In genomic region chr6:135181333-135182119, GRCh38 we compare ENCODE assay signal across 8 cellular contexts. TPM values are rescaled to one million over a fixed set of nuclear protein-coding genes. Genes with fewer than 3 reads are reported as not detected.
DNase-seq lines count a peak whose midpoint lies in the region; ATAC-seq and TF ChIP-seq lines count a peak whose summit lies in the region.

No MANE protein-coding gene starts in this region.

- peak overlapping the region; percentile 83 for H3K4me2 ChIP-seq in DOHH2 (ENCODE audit: low read length)

- no peaks in the 10 kb centered on the region for H3K27me3 ChIP-seq in DOHH2 (ENCODE audit: control insufficient read depth, low read length)
- H3K27me3 ChIP-seq in ectodermal cell (ENCODE audit: control insufficient read depth, insufficient read depth, low read length, poor library complexity, severe bottlenecking), result peaks cover 47% of the 10 kb centered on the region
- peaks cover 12% of the 10 kb centered on the region for H3K27me3 ChIP-seq in mucosa of stomach (ENCODE audit: control insufficient read depth, insufficient read depth, low read length)
- H3K27me3 ChIP-seq in adrenal gland, result peaks cover 5% of the 10 kb centered on the region

- 0 to 1% methylated on average over 62 of the region's 62 CpGs for WGBS in ectodermal cell, 2 experiments
- 0 to 3% (median 1%) methylated on average over 21 to 62 of the region's 62 CpGs for WGBS in adrenal gland, 4 donors

- H3K9me3 ChIP-seq in DOHH2 (ENCODE audit: control insufficient read depth, insufficient read depth, low read length), result no peaks in the 10 kb centered on the region
- no peaks in the 10 kb centered on the region for H3K9me3 ChIP-seq in ectodermal cell (ENCODE audit: control insufficient read depth, low read length)
- H3K9me3 ChIP-seq in mucosa of stomach (ENCODE audit: control insufficient read depth, low read length), result no peaks in the 10 kb centered on the region
- no peaks in the 10 kb centered on the region for H3K9me3 ChIP-seq in adrenal gland (replicated peaks in 1 of 3)

- H4K20me1 ChIP-seq in DOHH2 (ENCODE audit: control insufficient read depth, insufficient read depth, low read depth, low read length), result no peaks in the 10 kb centered on the region

- H3F3A ChIP-seq in DOHH2 (ENCODE audit: control insufficient read depth, insufficient read depth), result peaks cover 38% of the 10 kb centered on the region

- H3K4me1 ChIP-seq in DOHH2 (ENCODE audit: control insufficient read depth, low read length), result peaks cover 51% of the 10 kb centered on the region
- H3K4me1 ChIP-seq in ectodermal cell (ENCODE audit: control insufficient read depth, insufficient read depth, low read length), result no peaks in the 10 kb centered on the region
- no peaks in the 10 kb centered on the region for H3K4me1 ChIP-seq in mucosa of stomach (ENCODE audit: control insufficient read depth, insufficient read depth, low read length)
- H3K4me1 ChIP-seq in adrenal gland (replicated peaks in 1 of 2), result peaks cover 22 to 28% of the 10 kb centered on the region in 2 donors

- H3K9me2 ChIP-seq in DOHH2 (replicated peaks; ENCODE audit: control insufficient read depth, low read length), result no peaks in the 10 kb centered on the region

- TF ChIP-seq POLR2A in adrenal gland (IDR thresholded peaks at IDR 0.05), result no peak

- intact Hi-C loops in adrenal gland (cut with DNase I), result no loop called here

- DNase-seq in omental fat pad (ENCODE audit: low spot score) (no peak), adrenal gland (no peak)

- no peak overlapping the region for H3K9ac ChIP-seq in mucosa of stomach (ENCODE audit: low read length)

- TF ChIP-seq CTCF in DOHH2 (IDR thresholded peaks at IDR 0.05; ENCODE audit: low read depth, low read length, poor library complexity, severe bottlenecking) (no peak), omental fat pad (IDR thresholded peaks at IDR 0.05) (no peak), adrenal gland (IDR thresholded peaks at IDR 0.05) (peak in 1 of 6 experiments; percentile 3)

- peak overlapping the region; percentile 79 for H3K27ac ChIP-seq in DOHH2 (ENCODE audit: low read depth, low read length)
- H3K27ac ChIP-seq in ectodermal cell (ENCODE audit: insufficient read depth, low read depth, low read length, poor library complexity, severe bottlenecking), result no peak overlapping the region
- H3K27ac ChIP-seq in adrenal gland, result no peak overlapping the region

- peaks cover 30% of the 10 kb centered on the region for H3K36me3 ChIP-seq in DOHH2 (ENCODE audit: control insufficient read depth, low read length)
- no peaks in the 10 kb centered on the region for H3K36me3 ChIP-seq in ectodermal cell (ENCODE audit: control insufficient read depth, insufficient read depth, low read length)
- no peaks in the 10 kb centered on the region for H3K36me3 ChIP-seq in mucosa of stomach (ENCODE audit: control insufficient read depth, insufficient read depth, low read length)
- no peaks in the 10 kb centered on the region for H3K36me3 ChIP-seq in adrenal gland (replicated peaks in 1 of 2)

- peaks cover 51% of the 10 kb centered on the region for H3K79me2 ChIP-seq in DOHH2 (ENCODE audit: control insufficient read depth, low read length)

- peak overlapping the region; percentile 80 for H3K4me3 ChIP-seq in DOHH2 (ENCODE audit: low read length)
- H3K4me3 ChIP-seq in ectodermal cell (ENCODE audit: insufficient read depth, low read depth, low read length), result peak overlapping the region; percentile 46
- peak overlapping the region; percentile 53 for H3K4me3 ChIP-seq in mucosa of stomach (ENCODE audit: low read length)
- H3K4me3 ChIP-seq in adrenal gland, result peak overlapping the region in 2 of 4 donors; percentile 38 to 75

- ATAC-seq in HG03280 (IDR thresholded peaks at IDR 0.05; ENCODE audit: unreplicated experiment) (peak; percentile 3), SK-N-SH treated with all-trans-retinoic acid at 6 μM for 48 hours (peak; percentile 39), omental fat pad (ENCODE audit: low FRiP score) (no peak), HG03521 (IDR thresholded peaks at IDR 0.05; ENCODE audit: unreplicated experiment) (no peak)

TF ChIP-seq in SK-N-SH treated with all-trans-retinoic acid at 6 μM for 48 hours, 23 proteins besides CTCF, POLR2A, EP300 and RAD21:
- TF ChIP-seq OSR1 (CRISPR knock-in tag; IDR thresholded peaks at IDR 0.05), result no peak
- no peak for TF ChIP-seq BACH2 (CRISPR knock-in tag; IDR thresholded peaks at IDR 0.05; ENCODE audit: borderline replicate concordance)
- no peak for TF ChIP-seq ESRRG (CRISPR knock-in tag; IDR thresholded peaks at IDR 0.05)
- TF ChIP-seq TCF4 (CRISPR knock-in tag; IDR thresholded peaks at IDR 0.05; ENCODE audit: borderline replicate concordance), result no peak
- no peak for TF ChIP-seq ZFP3 (CRISPR knock-in tag; IDR thresholded peaks at IDR 0.05)
- no peak for TF ChIP-seq ZNF8 (CRISPR knock-in tag; IDR thresholded peaks at IDR 0.05)
- TF ChIP-seq CREB5 (CRISPR knock-in tag; IDR thresholded peaks at IDR 0.05; ENCODE audit: low read depth), result no peak

RNA-seq across cellular contexts. Expression of gene MYB, which starts 0.4 kb away (rescaled TPM):
- 4.3 TPM for polyA plus RNA-seq in ectodermal cell (2013, experiment 1 of 4)
- 3.5 TPM for polyA plus RNA-seq in ectodermal cell (2013, experiment 2 of 4)
- polyA plus RNA-seq in ectodermal cell (2013, experiment 3 of 4), result 4.2 TPM
- 3.3 TPM for polyA plus RNA-seq in ectodermal cell (2013, experiment 4 of 4)
- total RNA-seq in omental fat pad (under 1 TPM in 3 of 4 donors, not detected in 1; 0.50 to 0.96 (median 0.56) TPM), adrenal gland (10 to 100 TPM in 1 of 8 donors, 1 to 10 TPM in 2, under 1 TPM in 5; 0.14 to 11.8 (median 0.53) TPM)
- 1 to 10 TPM in 1 of 3 donors, under 1 TPM in 2; 0.72 to 1.3 (median 0.75) TPM for polyA plus RNA-seq in adrenal gland

Comparison
In these comparisons a context has a peak if more than half of its experiments do, and no peak if none do; other contexts are left out.
1. ATAC-seq: peak in HG03280 (single experiment) and SK-N-SH treated with all-trans-retinoic acid at 6 μM for 48 hours (single experiment); none in omental fat pad (single experiment) and HG03521 (single experiment).